In genomic region chr1:51957618-51958017, GRCh38 we compare ENCODE assay signal across 16 cellular contexts. TPM values are rescaled to one million over a fixed set of nuclear protein-coding genes. Genes with fewer than 3 reads are reported as not detected.
DNase-seq lines count a peak whose midpoint lies in the region; ATAC-seq lines count a peak whose summit lies in the region.
"Had no signal": no experiment of that assay in that cellular context is flagged by ENCODE, and none has a peak within 500 bp of the region (broad histone marks: within the 10 kb centered on the region; RNA-seq: fewer than 3 reads in every experiment).

No MANE protein-coding gene starts in this region.

- ATAC-seq in left colon = peak; percentile 81
- ATAC-seq in GM18870 (IDR thresholded peaks at IDR 0.05; ENCODE audit: unreplicated experiment) = no peak
- ATAC-seq: left cardiac atrium had no signal

- intact Hi-C loops in left colon (cut with DNase I, micrococcal nuclease) = no loop called here

- DNase-seq in Daoy (ENCODE audit: low read depth) = peak; percentile 14
- DNase-seq in NCI-H1417 treated with DMSO at 0.1 percent for 48 hours (lab: John Stamatoyannopoulos, UW) = peak; percentile 74
- DNase-seq in NCI-H774 (lab: John Stamatoyannopoulos, UW) = peak; percentile 75
- DNase-seq in left colon = peak in 1 of 2 donors; percentile 13
- no peak for DNase-seq in stimulated activated CD4-positive, alpha-beta T cell treated with anti-CD3 and anti-CD28 coated beads, Interleukin-1b, Interleukin-23, amount 100 ng/mL, for 48 hours
- DNase-seq in NAMALWA (ENCODE audit: low spot score) = no peak
- DNase-seq in GOT3 (lab: John Stamatoyannopoulos, UW) = no peak
- DNase-seq: activated CD8-positive, alpha-beta memory T cell treated with anti-CD3 and anti-CD28 coated beads for 24 hours; erythroblast; head of caudate nucleus; left cardiac atrium; NCI-H2171; stomach; SW 1271; uterus had no signal

RNA-seq across cellular contexts. Expression of gene RAB3B, which starts 32.9 kb away (rescaled TPM):
- 2.2 and 2.7 TPM in 2 replicates for total RNA-seq in Daoy (2014; rRNA removed; shearing (Covaris generic))
- total RNA-seq in left colon = 1 to 10 TPM; 3.2 to 9.2 TPM
- total RNA-seq: left cardiac atrium had no signal

Comparison
In these comparisons a context has a peak if more than half of its experiments do, and no peak if none do; other contexts are left out.
1. DNase-seq: peak in Daoy (single experiment), NCI-H1417 treated with DMSO at 0.1 percent for 48 hours (single experiment) and NCI-H774 (single experiment); none in stimulated activated CD4-positive, alpha-beta T cell treated with anti-CD3 and anti-CD28 coated beads, Interleukin-1b, Interleukin-23, amount 100 ng/mL, for 48 hours (single experiment), NAMALWA (single experiment) and GOT3 (single experiment).